In the genomic region with DNA sequence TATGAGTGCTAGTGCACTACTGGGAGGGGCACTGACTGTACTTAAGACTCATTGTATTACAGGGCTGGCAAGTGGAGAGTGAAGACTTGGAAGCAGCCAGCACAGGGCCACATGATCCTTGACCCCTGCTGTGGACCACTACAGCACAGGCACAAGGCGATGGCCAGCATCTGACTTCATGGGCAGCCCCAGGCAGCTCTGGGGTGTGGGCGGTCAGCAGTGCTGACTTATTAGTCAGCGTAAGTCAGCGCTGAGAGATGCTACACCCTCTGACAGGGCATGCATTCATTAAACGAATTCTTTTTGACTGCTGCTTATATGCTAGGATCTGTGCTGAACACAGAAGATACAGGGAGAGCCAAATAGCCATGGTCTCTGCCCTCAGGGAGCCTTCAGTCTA, we compare ENCODE assay signal across 18 cellular contexts. TPM values are rescaled to one million over a fixed set of nuclear protein-coding genes. Genes with fewer than 3 reads are reported as not detected.
DNase-seq lines count a peak whose midpoint lies in the region; ATAC-seq, FAIRE-seq and TF ChIP-seq lines count a peak whose summit lies in the region.
"Had no signal": no experiment of that assay in that cellular context is flagged by ENCODE, and none has a peak within 500 bp of the region (broad histone marks: within the 10 kb centered on the region; RNA-seq: fewer than 3 reads in every experiment).

No MANE protein-coding gene starts in this region.

- no peak for FAIRE-seq in GM12878 (lab: Jason Lieb, UNC)
- FAIRE-seq in GM12892 (lab: Jason Lieb, UNC) = no peak
- FAIRE-seq: colon had no signal

- H3K4me1 ChIP-seq in IMR-90 (ENCODE audit: control insufficient read depth, insufficient read depth, low read length) (peaks cover 5% of the 10 kb centered on the region), GM12878 (ENCODE audit: control insufficient read depth, insufficient read depth, low read length) (no peaks in the 10 kb centered on the region)
- H3K4me1 ChIP-seq: SJSA1, tibial nerve had no signal

- H3K9me1 ChIP-seq in IMR-90 (ENCODE audit: insufficient read depth, low read length) = no peaks in the 10 kb centered on the region

- DNase-seq in CD14-positive monocyte (ENCODE audit: low spot score) = no peak
- DNase-seq in IMR-90 = peak; percentile 81
- DNase-seq in GM12878 (ENCODE audit: low read depth, low spot score) = no peak
- DNase-seq in islet precursor cell = peak; percentile 74
- DNase-seq in G401 (ENCODE audit: low spot score) = no peak
- DNase-seq in sciatic nerve (ENCODE audit: low spot score) = no peak
- no peak for DNase-seq in GM12892 (ENCODE audit: insufficient read length)
- DNase-seq: activated CD4-positive, alpha-beta T cell treated with anti-CD3 and anti-CD28 coated beads, Interleukin-2, amount 50 U/mL, for 1 hour; activated T-cell treated with anti-CD3 and anti-CD28 coated beads, Interleukin-2, amount 50 U/mL, for 1 hour; NCI-H1092 treated with DMSO at 0.1 percent for 48 hours; stimulated activated CD4-positive, alpha-beta T cell treated with anti-CD3 and anti-CD28 coated beads, Interleukin-2, amount 100 ng/mL, for 48 hours had no signal

- peaks cover 95 to 99% of the 10 kb centered on the region in 2 donors for H3K36me3 Mint-ChIP-seq in CD14-positive monocyte

- H2BK120ac ChIP-seq in IMR-90 (ENCODE audit: low read depth, low read length) = no peak overlapping the region

- no peak overlapping the region for H3K4ac ChIP-seq in IMR-90 (ENCODE audit: low read depth, low read length)

- CTCF ChIA-PET in IMR-90 (lab: Yijun Ruan, JAX) = interaction anchor here (2.0 kb wide), 1 partner anchor 21 kb away, joined by 5 read pairs; no protein-coding TSS in a partner anchor
- CTCF ChIA-PET in GM12878 (lab: Yijun Ruan, JAX) = no interaction called here

- POLR2A ChIA-PET in IMR-90 (lab: Charles Lee; ENCODE audit: unreplicated experiment) (no interaction called here), GM12878 (lab: Charles Lee) (no interaction called here)

- TF ChIP-seq POLR2A in IMR-90 (IDR thresholded peaks at IDR 0.05; ENCODE audit: low read depth, low read length) = no peak
- no peak for TF ChIP-seq POLR2A in GM12878 (IDR thresholded peaks at IDR 0.05; ENCODE audit: low read depth, low read length)
- TF ChIP-seq POLR2A in GM12892 (IDR thresholded peaks at IDR 0.05; ENCODE audit: low read depth, low read length) = no peak

- H3K18ac ChIP-seq in IMR-90 (ENCODE audit: low read depth, low read length) = no peak overlapping the region

- 48% methylated on average over 5 of the region's 5 CpGs; no CpG with 5 or more reads in 1 of the 2 experiments for WGBS in IMR-90 (ENCODE audit: extremely low coverage in 2 of 2, insufficient read length in 1 of 2), 2 experiments
- WGBS in GM12878 (ENCODE audit: insufficient coverage, insufficient replicate concordance, low lambda C conversion rate, missing lambda C conversion rate) = 50% methylated on average over 5 of the region's 5 CpGs

- no peak for TF ChIP-seq EP300 in GM12878 (IDR thresholded peaks at IDR 0.05; ENCODE audit: borderline replicate concordance in 1 of 2, control insufficient read depth in 1 of 2, low read depth in 2 of 2, low read length in 2 of 2)

- TF ChIP-seq RAD21 in IMR-90 (IDR thresholded peaks at IDR 0.05; ENCODE audit: low read length) (no peak), GM12878 (IDR thresholded peaks at IDR 0.05; ENCODE audit: insufficient read depth, low read depth, low read length) (no peak)

- H2BK20ac ChIP-seq in IMR-90 (ENCODE audit: low read depth, low read length) = no peak overlapping the region

- no peak overlapping the region for H4K91ac ChIP-seq in IMR-90 (ENCODE audit: insufficient read depth, low read depth, low read length)

- H4K8ac ChIP-seq in IMR-90 (ENCODE audit: low read depth in 2 of 2, low read length in 2 of 2) = no peak overlapping the region

- no peak overlapping the region for H3K14ac ChIP-seq in IMR-90 (replicated peaks; ENCODE audit: low read depth, low read length)

- intact Hi-C loops in CD14-positive monocyte (cut with micrococcal nuclease) = no loop called here
- intact Hi-C loops in IMR-90 (cut with micrococcal nuclease) = no loop called here
- intact Hi-C loops in GM12878 (cut with micrococcal nuclease; ENCODE audit: unreplicated experiment) = no loop called here
- intact Hi-C loops in sciatic nerve (cut with DNase I) = no loop called here

- H2AK5ac ChIP-seq in IMR-90 (ENCODE audit: low read depth, low read length) = no peak overlapping the region

- SMC1A ChIA-PET in GM12878 (lab: Charles Lee; ENCODE audit: uncharacterized antibody, unreplicated experiment) = no interaction called here

- H3K4me3 Mint-ChIP-seq in CD14-positive monocyte = no peak overlapping the region
- H3K4me3 Mint-ChIP-seq: activated naive CD8-positive, alpha-beta T cell; neural crest cell had no signal

- no peaks in the 10 kb centered on the region for H4K20me1 ChIP-seq in IMR-90 (ENCODE audit: insufficient read depth, low read length)
- no peaks in the 10 kb centered on the region for H4K20me1 ChIP-seq in GM12878 (ENCODE audit: control insufficient read depth, insufficient read depth)

- H3K4me2 ChIP-seq in IMR-90 (ENCODE audit: low read depth, low read length) (no peak overlapping the region), GM12878 (ENCODE audit: control insufficient read depth, insufficient read depth) (no peak overlapping the region)

- in situ Hi-C loops in IMR-90 (cut with MboI; ENCODE audit: low sequenced_read_pairs) (no loop called here), GM12878 (cut with MboI) (no loop called here), G401 (cut with HindIII; ENCODE audit: low sequenced_read_pairs) (no loop called here)

- H3K9ac ChIP-seq in IMR-90 (ENCODE audit: low read depth, low read length) = no peak overlapping the region
- no peak overlapping the region for H3K9ac ChIP-seq in GM12878 (ENCODE audit: control insufficient read depth, insufficient read depth, low read length)

- H3K27ac Mint-ChIP-seq in CD14-positive monocyte = peak overlapping the region in 4 of 7 donors; percentile 37 to 52 (median 43)
- H3K27ac Mint-ChIP-seq: activated naive CD8-positive, alpha-beta T cell had no signal

- H2BK15ac ChIP-seq in IMR-90 (ENCODE audit: low read depth, low read length) = no peak overlapping the region

- no peaks in the 10 kb centered on the region for H3K9me3 Mint-ChIP-seq in CD14-positive monocyte

- no peak overlapping the region for H4K5ac ChIP-seq in IMR-90 (ENCODE audit: low read depth, low read length)

- no peak for TF ChIP-seq CTCF in CD14-positive monocyte (IDR thresholded peaks at IDR 0.05)
- no peak for TF ChIP-seq CTCF in IMR-90 (conservative IDR thresholded peaks at IDR 0.05; ENCODE audit: low read depth, low read length)
- no peak for TF ChIP-seq CTCF in GM12878 (IDR thresholded peaks at IDR 0.05 in 2 of 3, conservative IDR thresholded peaks at IDR 0.05 in 1 of 3; ENCODE audit: control insufficient read depth in 2 of 3, extremely low read depth in 1 of 3, insufficient read depth in 1 of 3, low read depth in 3 of 3, low read length in 3 of 3)

- peaks cover 5% of the 10 kb centered on the region; the same call in 1 of the 2 replicates for H3K36me3 ChIP-seq in IMR-90 (ENCODE audit: control insufficient read depth, insufficient read depth, low read length)
- no peaks in the 10 kb centered on the region for H3K36me3 ChIP-seq in GM12878 (ENCODE audit: control insufficient read depth in 2 of 2, insufficient read depth in 2 of 2, low read length in 1 of 2)
- H3K36me3 ChIP-seq: SJSA1 had no signal

- H2AK9ac ChIP-seq in IMR-90 (replicated peaks; ENCODE audit: low read depth, low read length, poor library complexity) = no peak overlapping the region

- H3K79me1 ChIP-seq in IMR-90 (ENCODE audit: low read depth in 1 of 2, low read length in 2 of 2) = no peaks in the 10 kb centered on the region

- H3K4me1 Mint-ChIP-seq in CD14-positive monocyte = peaks cover 15% of the 10 kb centered on the region
- H3K4me1 Mint-ChIP-seq: neural crest cell had no signal

- no peaks in the 10 kb centered on the region for H3K79me2 ChIP-seq in GM12878 (ENCODE audit: control insufficient read depth, insufficient read depth, low read length)

- no TSS peak for BruUV-seq in IMR-90 (replicated peaks; lab: Mats Ljungman, UMichigan)
- BruUV-seq in GM12878 (replicated peaks; lab: Mats Ljungman, UMichigan) = no TSS peak

- RAD21 ChIA-PET in GM12878 (lab: Charles Lee; ENCODE audit: unreplicated experiment) = no interaction called here

- ATAC-seq in IMR-90 (ENCODE audit: low read depth) (peak; percentile 82), GM12878 (no peak), GM21825 (IDR thresholded peaks at IDR 0.05; ENCODE audit: unreplicated experiment) (no peak), sciatic nerve (no peak)

- H3K56ac ChIP-seq in IMR-90 (ENCODE audit: extremely low read depth, insufficient read depth, low read length) = no peak overlapping the region

- no peaks in the 10 kb centered on the region for H3K27me3 ChIP-seq in IMR-90 (ENCODE audit: control insufficient read depth, insufficient read depth, low read length)
- peaks cover 0 to 3% of the 10 kb centered on the region in 2 experiments; a peak in 2 of 4 replicates for H3K27me3 ChIP-seq in GM12878 (replicated peaks in 1 of 2; ENCODE audit: control insufficient read depth in 2 of 2, insufficient read depth in 2 of 2, low read length in 1 of 2)
- H3K27me3 ChIP-seq: SJSA1, tibial nerve had no signal

- H3K27me3 Mint-ChIP-seq in CD14-positive monocyte (ENCODE audit: low read depth in 3 of 3) = peaks cover 0 to 2% (median 0%) of the 10 kb centered on the region in 3 donors
- H3K27me3 Mint-ChIP-seq: activated naive CD8-positive, alpha-beta T cell had no signal

- dilution Hi-C loops in IMR-90 (cut with HindIII; ENCODE audit: low sequenced_read_pairs, unreplicated experiment) = no loop called here

- no peak overlapping the region for H2BK5ac ChIP-seq in IMR-90 (ENCODE audit: low read depth, low read length, poor library complexity, severe bottlenecking)

- H3K9me3 ChIP-seq in IMR-90 (ENCODE audit: control insufficient read depth, insufficient read depth, low read length) = no peaks in the 10 kb centered on the region
- H3K9me3 ChIP-seq in GM12878 (replicated peaks; ENCODE audit: control insufficient read depth, insufficient read depth, low read length) = no peaks in the 10 kb centered on the region
- H3K9me3 ChIP-seq: SJSA1, tibial nerve had no signal

- no peak overlapping the region for H2AFZ ChIP-seq in IMR-90 (replicated peaks; ENCODE audit: low read length, poor library complexity)
- H2AFZ ChIP-seq in GM12878 (ENCODE audit: control insufficient read depth, low read depth, low read length) = no peak overlapping the region

- no peak overlapping the region for H3K27ac ChIP-seq in IMR-90 (ENCODE audit: insufficient read depth, low read length)
- no peak overlapping the region for H3K27ac ChIP-seq in GM12878 (ENCODE audit: control insufficient read depth, insufficient read depth)
- H3K27ac ChIP-seq: SJSA1, tibial nerve had no signal

- H3K4me3 ChIP-seq in IMR-90 (ENCODE audit: insufficient read depth, low read depth, low read length) (no peak overlapping the region), GM12878 (no peak overlapping the region)
- H3K4me3 ChIP-seq: lung, SJSA1, tibial nerve had no signal

- no peak overlapping the region for H3K23ac ChIP-seq in IMR-90 (ENCODE audit: low read depth, low read length)

RNA-seq across cellular contexts. Expression of a gene that starts 9.3 kb away (rescaled TPM):
- polyA plus RNA-seq in CD14-positive monocyte (10 to 100 TPM; 45.1 to 87.0 TPM), IMR-90 (2012; rRNA removed) (not detected in 2 replicates), GM12878 (2011; rRNA removed) (not detected in 2 replicates), GM12878 (2014; fragmentation: Illumina TruSeq; extraction: Trizol) (not detected in 2 replicates), GM12878 (2014; fragmentation: Nextera tagmentation; extraction: Ambion mirVana) (not detected), GM12878 (2014; rRNA removed) (not detected in 2 replicates), GM12878 (2016; fragmentation: Nextera tagmentation; extraction: Ambion mirVana) (not detected)
- total RNA-seq in IMR-90 (2012; rRNA removed) (not detected in 2 replicates), GM12878 (2014; rRNA removed) (not detected in 2 replicates), GM12878 (2014; rRNA removed; fragmentation: Illumina TruSeq; extraction: Trizol) (not detected in 2 replicates), GM12878 (2021) (not detected in 2 replicates), sciatic nerve (0.27 TPM)
- not detected in 2 replicates for polyA plus RNA-seq in IMR-90 (2012; cell fraction: cytosol; rRNA removed)
- polyA plus RNA-seq in IMR-90 (2012; cell fraction: nucleus; rRNA removed; ENCODE audit: low replicate concordance) = not detected in 2 replicates
- total RNA-seq in GM12878 (2013; cell fraction: nucleolus; rRNA removed) = not detected in 2 replicates
- polyA plus RNA-seq in GM12878 (2011; ENCODE audit: low read depth) = not detected
- not detected in 2 replicates for polyA plus RNA-seq in GM12878 (2011; cell fraction: cytosol; rRNA removed)
- not detected in 2 replicates for polyA plus RNA-seq in GM12878 (2011; cell fraction: nucleus; rRNA removed)
- not detected in 2 replicates for polyA plus RNA-seq in GM12878 (2012)
- not detected in 2 replicates for polyA minus RNA-seq in GM12878 (2011; rRNA and poly(A)+ RNA removed)
- polyA minus RNA-seq in GM12878 (2011; cell fraction: cytosol; rRNA and poly(A)+ RNA removed) = not detected in 2 replicates
- not detected in 2 replicates for polyA minus RNA-seq in GM12878 (2011; cell fraction: nucleus; rRNA and poly(A)+ RNA removed)
- total RNA-seq in G401 (2014; rRNA removed; shearing (Covaris generic)) = not detected in 2 replicates
- not detected for polyA plus RNA-seq in GM12892 (2012; ENCODE audit: missing spikeins)
- total RNA-seq: neural crest cell, SJSA1 had no signal

Comparison
In these comparisons a context has a peak if more than half of its experiments do, and no peak if none do; other contexts are left out.
1. DNase-seq: peak in IMR-90 (single experiment) and islet precursor cell (single experiment); none in CD14-positive monocyte (single experiment), GM12878 (single experiment), G401 (single experiment), sciatic nerve (single experiment) and GM12892 (single experiment).